ENCODE assay signal across 8 cellular contexts in the genomic region with DNA sequence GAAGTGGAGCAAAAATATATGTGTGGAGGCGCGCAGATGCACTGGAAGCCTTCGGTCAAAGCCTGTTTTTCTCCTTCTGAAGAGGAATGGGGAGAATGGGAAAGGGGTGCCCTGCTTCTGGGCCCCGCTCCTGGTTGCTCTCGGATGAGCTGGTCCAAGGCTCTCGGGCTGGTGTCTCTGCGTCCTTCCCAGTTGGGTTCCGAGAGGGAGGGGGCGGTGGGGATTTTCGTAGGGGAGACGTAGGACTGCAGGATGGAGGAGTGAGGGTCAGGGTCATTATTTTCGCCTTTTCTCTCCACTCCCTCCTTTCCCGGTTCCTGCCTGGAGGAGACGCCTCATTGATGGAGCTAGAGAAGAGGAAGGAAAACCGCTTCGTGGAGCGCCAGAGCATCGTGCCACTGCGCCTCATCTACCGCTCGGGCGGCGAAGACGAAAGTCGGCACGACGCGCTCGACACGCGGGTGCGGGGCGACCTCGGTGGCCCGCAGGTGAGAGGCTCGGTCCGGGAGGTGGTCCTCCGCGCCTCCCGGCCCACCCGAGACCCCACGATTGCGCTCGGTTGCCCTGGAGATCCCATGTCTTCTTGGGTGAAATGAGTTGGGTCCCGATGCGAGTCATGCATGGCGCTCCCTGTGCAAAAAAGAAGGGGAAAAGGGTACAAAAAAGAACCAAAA. TPM values are rescaled to one million over a fixed set of nuclear protein-coding genes. Genes with fewer than 3 reads are reported as not detected.
DNase-seq lines count a peak whose midpoint lies in the region; ATAC-seq and TF ChIP-seq lines count a peak whose summit lies in the region.

No MANE protein-coding gene starts in this region.

- peak overlapping the region; percentile 58 for H2AFZ ChIP-seq in hepatocyte

- H3K9ac ChIP-seq in rectal smooth muscle tissue (ENCODE audit: low read length) = peak overlapping the region; percentile 2

- no peak overlapping the region for H3K27ac ChIP-seq in hepatocyte
- no peak overlapping the region for H3K27ac ChIP-seq in rectal smooth muscle tissue (ENCODE audit: low read depth, low read length)

- no peaks in the 10 kb centered on the region for H3K9me3 ChIP-seq in hepatocyte (ENCODE audit: low read depth)

- no peaks in the 10 kb centered on the region for H3K9me2 ChIP-seq in hepatocyte (replicated peaks; ENCODE audit: insufficient read depth)

- peaks cover 10% of the 10 kb centered on the region for H3K27me3 ChIP-seq in hepatocyte
- H3K27me3 ChIP-seq in rectal smooth muscle tissue (ENCODE audit: control insufficient read depth, insufficient read depth, low read length) = no peaks in the 10 kb centered on the region

- peak; percentile 31 for DNase-seq in COR-L47 (lab: John Stamatoyannopoulos, UW)
- DNase-seq in NCI-H2227 (lab: John Stamatoyannopoulos, UW; ENCODE audit: unreplicated experiment) = peak; percentile 62
- DNase-seq in amygdala (lab: John Stamatoyannopoulos, UW) = peak in 44 of 56 donors; percentile 6 to 60 (median 33)
- peak; percentile 23 for DNase-seq in hepatocyte (ENCODE audit: low spot score)
- DNase-seq in 8988T = no peak

- 8% methylated on average over 26 of the region's 47 CpGs for WGBS in hepatocyte (ENCODE audit: low lambda C conversion rate, missing lambda C conversion rate)

- peaks cover 2% of the 10 kb centered on the region for H3K79me2 ChIP-seq in hepatocyte

- ATAC-seq in GM21447 (IDR thresholded peaks at IDR 0.05; ENCODE audit: unreplicated experiment) (peak; percentile 7), GM21529 (IDR thresholded peaks at IDR 0.05; ENCODE audit: unreplicated experiment) (no peak)

- H3K36me3 ChIP-seq in hepatocyte (replicated peaks; ENCODE audit: insufficient read depth, low read depth) = no peaks in the 10 kb centered on the region
- no peaks in the 10 kb centered on the region for H3K36me3 ChIP-seq in rectal smooth muscle tissue (ENCODE audit: control insufficient read depth, insufficient read depth, low read length)

- H3K4me1 ChIP-seq in hepatocyte (ENCODE audit: insufficient read depth) = no peaks in the 10 kb centered on the region
- H3K4me1 ChIP-seq in rectal smooth muscle tissue (ENCODE audit: control insufficient read depth, insufficient read depth, low read length) = no peaks in the 10 kb centered on the region

- H3K4me3 ChIP-seq in hepatocyte (peak overlapping the region; percentile 81), rectal smooth muscle tissue (ENCODE audit: low read length) (peak overlapping the region; percentile 69)

- H3K4me2 ChIP-seq in hepatocyte = peak overlapping the region; percentile 99

- H4K20me1 ChIP-seq in hepatocyte (ENCODE audit: insufficient read depth, poor library complexity, severe bottlenecking) = no peaks in the 10 kb centered on the region

- no peak for TF ChIP-seq CTCF in hepatocyte (IDR thresholded peaks at IDR 0.05; ENCODE audit: poor library complexity)

RNA-seq across cellular contexts. Expression of gene ADAM22, which starts 0.8 kb away (rescaled TPM):
- 9.8 and 10.3 TPM in 2 replicates for total RNA-seq in hepatocyte
- 1.6 and 3.4 TPM in 2 replicates for polyA plus RNA-seq in hepatocyte

RNA-seq across cellular contexts. Expression of gene DBF4, which starts 58.5 kb away (rescaled TPM):
- 17.8 and 21.1 TPM in 2 replicates for total RNA-seq in hepatocyte
- polyA plus RNA-seq in hepatocyte = 6.7 and 13.7 TPM in 2 replicates

RNA-seq across cellular contexts. Expression of gene SLC25A40, which starts 58.7 kb away (rescaled TPM):
- 21.6 and 58.3 TPM in 2 replicates for total RNA-seq in hepatocyte
- 7.4 and 10.8 TPM in 2 replicates for polyA plus RNA-seq in hepatocyte
